Comparison of ENCODE assay signal across 1 cellular context in the genomic region with DNA sequence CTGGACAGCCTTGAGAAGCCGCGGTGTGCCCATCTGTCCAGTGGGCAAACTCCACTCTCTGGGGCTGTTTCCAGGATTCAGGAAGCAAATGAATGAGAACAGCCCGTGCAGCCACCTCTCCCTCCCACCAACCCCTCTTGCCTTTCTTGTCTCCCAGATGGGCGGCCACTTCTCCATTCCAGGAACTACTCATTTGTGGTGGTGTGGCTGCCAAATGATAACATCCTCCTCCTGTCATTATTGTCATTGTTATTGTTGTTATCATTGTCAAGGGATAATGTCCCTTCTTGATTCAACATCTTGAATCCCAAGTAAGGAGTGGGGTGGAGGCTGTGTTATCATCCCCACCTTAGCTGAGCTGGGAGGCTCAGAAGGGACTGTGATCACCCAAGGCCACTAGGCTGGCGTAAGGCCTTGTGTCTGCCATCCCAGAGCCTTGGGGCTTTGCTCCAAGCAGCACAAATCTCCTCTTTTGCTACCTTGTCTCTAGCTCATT.
TF ChIP-seq lines count a peak whose summit lies in the region.

No MANE protein-coding gene starts in this region.

TF ChIP-seq in WTC11, 78 proteins besides CTCF, POLR2A, EP300 and RAD21 (continued from another document):
- TF ChIP-seq, protein P1, sequence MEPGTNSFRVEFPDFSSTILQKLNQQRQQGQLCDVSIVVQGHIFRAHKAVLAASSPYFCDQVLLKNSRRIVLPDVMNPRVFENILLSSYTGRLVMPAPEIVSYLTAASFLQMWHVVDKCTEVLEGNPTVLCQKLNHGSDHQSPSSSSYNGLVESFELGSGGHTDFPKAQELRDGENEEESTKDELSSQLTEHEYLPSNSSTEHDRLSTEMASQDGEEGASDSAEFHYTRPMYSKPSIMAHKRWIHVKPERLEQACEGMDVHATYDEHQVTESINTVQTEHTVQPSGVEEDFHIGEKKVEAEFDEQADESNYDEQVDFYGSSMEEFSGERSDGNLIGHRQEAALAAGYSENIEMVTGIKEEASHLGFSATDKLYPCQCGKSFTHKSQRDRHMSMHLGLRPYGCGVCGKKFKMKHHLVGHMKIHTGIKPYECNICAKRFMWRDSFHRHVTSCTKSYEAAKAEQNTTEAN (CRISPR knock-in tag; IDR thresholded peaks at IDR 0.05), result no peak
- TF ChIP-seq NFYB (CRISPR knock-in tag; conservative IDR thresholded peaks at IDR 0.05; ENCODE audit: low read depth) (no peak), RORB (CRISPR knock-in tag; IDR thresholded peaks at IDR 0.05) (no peak), FOXP1 (CRISPR knock-in tag; IDR thresholded peaks at IDR 0.05; ENCODE audit: borderline replicate concordance) (no peak), JAZF1 (CRISPR knock-in tag; IDR thresholded peaks at IDR 0.05) (no peak), ZNF219 (CRISPR knock-in tag; IDR thresholded peaks at IDR 0.05; ENCODE audit: borderline replicate concordance) (no peak), NFE2L1 (CRISPR knock-in tag; IDR thresholded peaks at IDR 0.05) (no peak)
- TF ChIP-seq, protein P2, sequence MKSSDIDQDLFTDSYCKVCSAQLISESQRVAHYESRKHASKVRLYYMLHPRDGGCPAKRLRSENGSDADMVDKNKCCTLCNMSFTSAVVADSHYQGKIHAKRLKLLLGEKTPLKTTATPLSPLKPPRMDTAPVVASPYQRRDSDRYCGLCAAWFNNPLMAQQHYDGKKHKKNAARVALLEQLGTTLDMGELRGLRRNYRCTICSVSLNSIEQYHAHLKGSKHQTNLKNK (CRISPR knock-in tag; IDR thresholded peaks at IDR 0.05), result no peak
- TF ChIP-seq, protein P3, sequence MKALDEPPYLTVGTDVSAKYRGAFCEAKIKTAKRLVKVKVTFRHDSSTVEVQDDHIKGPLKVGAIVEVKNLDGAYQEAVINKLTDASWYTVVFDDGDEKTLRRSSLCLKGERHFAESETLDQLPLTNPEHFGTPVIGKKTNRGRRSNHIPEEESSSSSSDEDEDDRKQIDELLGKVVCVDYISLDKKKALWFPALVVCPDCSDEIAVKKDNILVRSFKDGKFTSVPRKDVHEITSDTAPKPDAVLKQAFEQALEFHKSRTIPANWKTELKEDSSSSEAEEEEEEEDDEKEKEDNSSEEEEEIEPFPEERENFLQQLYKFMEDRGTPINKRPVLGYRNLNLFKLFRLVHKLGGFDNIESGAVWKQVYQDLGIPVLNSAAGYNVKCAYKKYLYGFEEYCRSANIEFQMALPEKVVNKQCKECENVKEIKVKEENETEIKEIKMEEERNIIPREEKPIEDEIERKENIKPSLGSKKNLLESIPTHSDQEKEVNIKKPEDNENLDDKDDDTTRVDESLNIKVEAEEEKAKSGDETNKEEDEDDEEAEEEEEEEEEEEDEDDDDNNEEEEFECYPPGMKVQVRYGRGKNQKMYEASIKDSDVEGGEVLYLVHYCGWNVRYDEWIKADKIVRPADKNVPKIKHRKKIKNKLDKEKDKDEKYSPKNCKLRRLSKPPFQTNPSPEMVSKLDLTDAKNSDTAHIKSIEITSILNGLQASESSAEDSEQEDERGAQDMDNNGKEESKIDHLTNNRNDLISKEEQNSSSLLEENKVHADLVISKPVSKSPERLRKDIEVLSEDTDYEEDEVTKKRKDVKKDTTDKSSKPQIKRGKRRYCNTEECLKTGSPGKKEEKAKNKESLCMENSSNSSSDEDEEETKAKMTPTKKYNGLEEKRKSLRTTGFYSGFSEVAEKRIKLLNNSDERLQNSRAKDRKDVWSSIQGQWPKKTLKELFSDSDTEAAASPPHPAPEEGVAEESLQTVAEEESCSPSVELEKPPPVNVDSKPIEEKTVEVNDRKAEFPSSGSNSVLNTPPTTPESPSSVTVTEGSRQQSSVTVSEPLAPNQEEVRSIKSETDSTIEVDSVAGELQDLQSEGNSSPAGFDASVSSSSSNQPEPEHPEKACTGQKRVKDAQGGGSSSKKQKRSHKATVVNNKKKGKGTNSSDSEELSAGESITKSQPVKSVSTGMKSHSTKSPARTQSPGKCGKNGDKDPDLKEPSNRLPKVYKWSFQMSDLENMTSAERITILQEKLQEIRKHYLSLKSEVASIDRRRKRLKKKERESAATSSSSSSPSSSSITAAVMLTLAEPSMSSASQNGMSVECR (CRISPR knock-in tag; IDR thresholded peaks at IDR 0.05; ENCODE audit: borderline replicate concordance), result no peak
- TF ChIP-seq, protein P4, sequence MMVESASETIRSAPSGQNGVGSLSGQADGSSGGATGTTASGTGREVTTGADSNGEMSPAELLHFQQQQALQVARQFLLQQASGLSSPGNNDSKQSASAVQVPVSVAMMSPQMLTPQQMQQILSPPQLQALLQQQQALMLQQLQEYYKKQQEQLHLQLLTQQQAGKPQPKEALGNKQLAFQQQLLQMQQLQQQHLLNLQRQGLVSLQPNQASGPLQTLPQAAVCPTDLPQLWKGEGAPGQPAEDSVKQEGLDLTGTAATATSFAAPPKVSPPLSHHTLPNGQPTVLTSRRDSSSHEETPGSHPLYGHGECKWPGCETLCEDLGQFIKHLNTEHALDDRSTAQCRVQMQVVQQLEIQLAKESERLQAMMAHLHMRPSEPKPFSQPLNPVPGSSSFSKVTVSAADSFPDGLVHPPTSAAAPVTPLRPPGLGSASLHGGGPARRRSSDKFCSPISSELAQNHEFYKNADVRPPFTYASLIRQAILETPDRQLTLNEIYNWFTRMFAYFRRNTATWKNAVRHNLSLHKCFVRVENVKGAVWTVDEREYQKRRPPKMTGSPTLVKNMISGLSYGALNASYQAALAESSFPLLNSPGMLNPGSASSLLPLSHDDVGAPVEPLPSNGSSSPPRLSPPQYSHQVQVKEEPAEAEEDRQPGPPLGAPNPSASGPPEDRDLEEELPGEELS (CRISPR knock-in tag; IDR thresholded peaks at IDR 0.05), result no peak
